In the genomic region with DNA sequence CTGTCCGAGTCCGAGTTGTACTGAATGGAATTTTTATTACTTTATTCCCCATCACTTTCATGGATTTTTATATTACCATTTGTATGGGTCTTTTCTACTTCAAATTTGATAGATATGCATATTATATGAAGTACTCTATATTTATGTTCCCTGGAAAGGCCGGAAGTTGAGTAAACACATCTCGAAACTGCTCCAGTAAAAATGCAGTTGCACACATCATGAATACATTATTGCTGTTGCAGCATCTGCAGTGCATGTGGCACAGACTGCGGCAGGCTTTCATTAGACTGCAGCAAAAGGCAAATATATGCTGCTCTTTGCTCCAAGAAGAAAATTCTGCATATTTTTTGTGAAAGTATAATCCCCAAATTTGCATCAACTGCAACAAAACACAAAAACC, we compare ENCODE assay signal across 29 cellular contexts. TPM values are rescaled to one million over a fixed set of nuclear protein-coding genes. Genes with fewer than 3 reads are reported as not detected.
"Had no signal": no experiment of that assay in that cellular context is flagged by ENCODE, and none has a peak within 500 bp of the region (broad histone marks: within the 10 kb centered on the region; RNA-seq: fewer than 3 reads in every experiment).

No MANE protein-coding gene starts in this region.

- H3K4me3 ChIP-seq: neural progenitor cell, ovary, pancreas, prostate gland, psoas muscle, right atrium auricular region, right lobe of liver, sigmoid colon, skin epidermis, smooth muscle cell, spleen had no signal

- ATAC-seq: naive thymus-derived CD8-positive, alpha-beta T cell; natural killer cell; natural killer cell treated with Interleukin-12 subunit alpha and Interleukin-12 subunit beta and Interleukin-15 and Interleukin-18, amount 100 ng/mL, for 72 hours; pancreas; psoas muscle; right cardiac atrium; right lobe of liver; sciatic nerve had no signal

- H3K27me3 ChIP-seq: neural progenitor cell, neutrophil, ovary, pancreas, right atrium auricular region, right lobe of liver, sigmoid colon, spleen had no signal

- H3K79me2 ChIP-seq: parathyroid adenoma had no signal

- H3K4me2 ChIP-seq: neural progenitor cell, smooth muscle cell had no signal

- H3K4me1 ChIP-seq: neural progenitor cell, pancreas, parathyroid adenoma, prostate gland, psoas muscle, right atrium auricular region, right lobe of liver, sigmoid colon, spleen had no signal

- H2AFZ ChIP-seq: neural progenitor cell, parathyroid adenoma had no signal

- H3K9ac ChIP-seq: neural progenitor cell, parathyroid adenoma had no signal

- H3K27ac ChIP-seq: neural progenitor cell, neutrophil, ovary, pancreas, parathyroid adenoma, prostate gland, psoas muscle, right atrium auricular region, right lobe of liver, sigmoid colon, skin epidermis, spleen had no signal

- DNase-seq: naive thymus-derived CD8-positive, alpha-beta T cell; natural killer cell; nephron progenitor cell; nucleus accumbens; occipital lobe; ovary; pancreas; posterior cingulate gyrus; psoas muscle; retina; right cardiac atrium; right lobe of liver; sigmoid colon; small intestine; spleen; stimulated activated CD4-positive, alpha-beta T cell treated with anti-CD3 and anti-CD28 coated beads, Interleukin-12 subunit alpha, Interleukin-12 subunit beta, amount 100 ng/mL, for 4 hours; stimulated activated CD4-positive, alpha-beta T cell treated with anti-CD3 and anti-CD28 coated beads, Interleukin-15, amount 100 ng/mL, for 24 hours; stimulated activated CD4-positive, alpha-beta T cell treated with anti-CD3 and anti-CD28 coated beads, Interleukin-1b, Interleukin-23, amount 100 ng/mL, for 48 hours; stimulated activated CD4-positive, alpha-beta T cell treated with anti-CD3 and anti-CD28 coated beads, Interleukin-2, amount 100 ng/mL, for 24 hours had no signal

- H3K9me3 ChIP-seq: neutrophil, ovary, pancreas, prostate gland, psoas muscle, right atrium auricular region, right lobe of liver, sigmoid colon, spleen had no signal

- H3K36me3 ChIP-seq: neural progenitor cell, neutrophil, ovary, pancreas, prostate gland, right atrium auricular region, right lobe of liver, sigmoid colon, spleen had no signal

RNA-seq across cellular contexts. Expression of gene LRRC7, which starts 48.7 kb away (rescaled TPM):
- total RNA-seq: natural killer cell; natural killer cell treated with Interleukin-12 subunit alpha and Interleukin-12 subunit beta and Interleukin-15 and Interleukin-18, amount 100 ng/mL, for 72 hours; pulmonary artery endothelial cell had no signal
